ENCODE assay signal across 11 cellular contexts in genomic region chr5:129172561-129172960, GRCh38.
DNase-seq lines count a peak whose midpoint lies in the region; ATAC-seq and TF ChIP-seq lines count a peak whose summit lies in the region.
"Had no signal": no experiment of that assay in that cellular context is flagged by ENCODE, and none has a peak within 500 bp of the region (broad histone marks: within the 10 kb centered on the region; RNA-seq: fewer than 3 reads in every experiment).

No MANE protein-coding gene starts in this region.

- CTCF ChIA-PET in HEK293 (lab: Yijun Ruan, JAX), result no interaction called here
- CTCF ChIA-PET in naive thymus-derived CD4-positive, alpha-beta T cell (lab: Charles Lee), result no interaction called here

- peak; percentile 59 for TF ChIP-seq CTCF in 22Rv1 (IDR thresholded peaks at IDR 0.05)
- TF ChIP-seq CTCF in HEK293 (tag by site-specific recombination; IDR thresholded peaks at IDR 0.05), result no peak
- TF ChIP-seq CTCF in VCaP (conservative IDR thresholded peaks at IDR 0.05), result peak; percentile 59
- TF ChIP-seq CTCF in heart left ventricle (IDR thresholded peaks at IDR 0.05), result peak in 7 of 12 donors; percentile 12 to 38 (median 32)

- H3K36me3 ChIP-seq in HEK293 (ENCODE audit: control insufficient read depth in 2 of 2, insufficient read depth in 1 of 2, low read length in 2 of 2) (no peaks in the 10 kb centered on the region), heart left ventricle (no peaks in the 10 kb centered on the region)
- no peaks in the 10 kb centered on the region for H3K36me3 ChIP-seq in naive thymus-derived CD4-positive, alpha-beta T cell (ENCODE audit: control insufficient read depth in 2 of 3, insufficient read depth in 3 of 3, low read length in 3 of 3)

- H3K4me3 Mint-ChIP-seq in naive thymus-derived CD4-positive, alpha-beta T cell, result no peak overlapping the region

- H3K27ac ChIP-seq in 22Rv1, result no peak overlapping the region
- no peak overlapping the region for H3K27ac ChIP-seq in HEK293 (ENCODE audit: extremely low read depth, low read depth, low read length)
- H3K27ac ChIP-seq in VCaP, result no peak overlapping the region
- H3K27ac ChIP-seq in heart left ventricle, result no peak overlapping the region
- H3K27ac ChIP-seq in naive thymus-derived CD4-positive, alpha-beta T cell (ENCODE audit: low read depth, low read length), result no peak overlapping the region
- H3K27ac ChIP-seq: parathyroid adenoma had no signal

- no peaks in the 10 kb centered on the region for H3K9me3 Mint-ChIP-seq in naive thymus-derived CD4-positive, alpha-beta T cell

- H3K27me3 Mint-ChIP-seq in naive thymus-derived CD4-positive, alpha-beta T cell, result no peaks in the 10 kb centered on the region

- DNase-seq in heart left ventricle, result no peak
- DNase-seq in naive thymus-derived CD4-positive, alpha-beta T cell, result no peak
- DNase-seq in NOMO-1 (lab: John Stamatoyannopoulos, UW; ENCODE audit: unreplicated experiment in 2 of 2), result no peak
- DNase-seq: AML-193, kidney had no signal

- H3K36me3 Mint-ChIP-seq in naive thymus-derived CD4-positive, alpha-beta T cell, result peaks cover 0 to 4% (median 0%) of the 10 kb centered on the region in 5 donors

- H3K27me3 ChIP-seq in heart left ventricle, result no peaks in the 10 kb centered on the region
- H3K27me3 ChIP-seq in naive thymus-derived CD4-positive, alpha-beta T cell (ENCODE audit: control insufficient read depth in 2 of 2, insufficient read depth in 2 of 2, low read length in 2 of 2), result no peaks in the 10 kb centered on the region

- H3K9me3 ChIP-seq in HEK293 (ENCODE audit: control insufficient read depth, insufficient read depth, low read depth, low read length), result no peaks in the 10 kb centered on the region
- no peaks in the 10 kb centered on the region for H3K9me3 ChIP-seq in heart left ventricle
- H3K9me3 ChIP-seq in naive thymus-derived CD4-positive, alpha-beta T cell (ENCODE audit: control insufficient read depth in 2 of 3, low read length in 3 of 3), result no peaks in the 10 kb centered on the region

- ATAC-seq in heart left ventricle (peak in 2 of 4 donors; percentile 31 to 51), HG03432 (IDR thresholded peaks at IDR 0.05; ENCODE audit: unreplicated experiment) (no peak), HG02588 (IDR thresholded peaks at IDR 0.05; ENCODE audit: unreplicated experiment) (no peak)
- no peak for ATAC-seq in naive thymus-derived CD4-positive, alpha-beta T cell

- H3K4me3 ChIP-seq in HEK293 (ENCODE audit: low read depth, low read length) (no peak overlapping the region), heart left ventricle (no peak overlapping the region)
- no peak overlapping the region for H3K4me3 ChIP-seq in naive thymus-derived CD4-positive, alpha-beta T cell (ENCODE audit: low read length)

- intact Hi-C loops in heart left ventricle (cut with DNase I), result loop anchor here in 9 of 10 donors (1.0 to 10.0 kb wide), 4 partner anchors 592 to 600 kb away; no protein-coding TSS in a partner anchor
- intact Hi-C loops in naive thymus-derived CD4-positive, alpha-beta T cell (cut with micrococcal nuclease), result loop anchor here in 1 of 2 donors (2.0 kb wide), 1 partner anchor 596 kb away; no protein-coding TSS in a partner anchor

- H3K4me1 Mint-ChIP-seq in naive thymus-derived CD4-positive, alpha-beta T cell, result no peaks in the 10 kb centered on the region

- TF ChIP-seq POLR2A in heart left ventricle (IDR thresholded peaks at IDR 0.05), result no peak

- no peaks in the 10 kb centered on the region for H3K4me1 ChIP-seq in HEK293 (ENCODE audit: control insufficient read depth, insufficient read depth, low read length)
- H3K4me1 ChIP-seq in heart left ventricle, result no peaks in the 10 kb centered on the region
- H3K4me1 ChIP-seq in naive thymus-derived CD4-positive, alpha-beta T cell (ENCODE audit: control insufficient read depth in 2 of 2, insufficient read depth in 2 of 2, low read length in 2 of 2), result no peaks in the 10 kb centered on the region
- H3K4me1 ChIP-seq: parathyroid adenoma had no signal

- POLR2A ChIA-PET in HEK293 (lab: Yijun Ruan, JAX), result no interaction called here
- POLR2A ChIA-PET in naive thymus-derived CD4-positive, alpha-beta T cell (lab: Charles Lee), result no interaction called here

- H3K27ac Mint-ChIP-seq in naive thymus-derived CD4-positive, alpha-beta T cell, result no peak overlapping the region

TF ChIP-seq in HEK293, 187 proteins besides CTCF, POLR2A, EP300 and RAD21:
- TF ChIP-seq ZEB2 (tag by site-specific recombination; IDR thresholded peaks at IDR 0.05) (no peak), ZNF654 (tag by site-specific recombination; IDR thresholded peaks at IDR 0.05; ENCODE audit: low read depth) (peak; percentile 35)
